11 cellular contexts compared by ENCODE assay signal in genomic region chr3:180329187-180329586, GRCh38.
A peak's percentile ranks its signal among the peaks of the same experiment; 100 is the strongest.
DNase-seq lines count a peak whose midpoint lies in the region; ATAC-seq, FAIRE-seq and TF ChIP-seq lines count a peak whose summit lies in the region.
"Had no signal": no experiment of that assay in that cellular context is flagged by ENCODE, and none has a peak within 500 bp of the region (broad histone marks: within the 10 kb centered on the region; RNA-seq: fewer than 3 reads in every experiment).

No MANE protein-coding gene starts in this region.

- 5% methylated on average over 3 of the region's 3 CpGs for WGBS in HepG2 (ENCODE audit: low lambda C conversion rate)

- H3K4me1 ChIP-seq in HepG2 (ENCODE audit: insufficient read depth, low read length), result no peaks in the 10 kb centered on the region

- H3K9ac ChIP-seq in HepG2 (ENCODE audit: insufficient read depth, low read depth, low read length), result no peak overlapping the region

- no peak overlapping the region for H2AFZ ChIP-seq in HepG2 (ENCODE audit: low read length)

- no peaks in the 10 kb centered on the region; a peak in 1 of 5 replicates for H3K27me3 ChIP-seq in HepG2 (ENCODE audit: control insufficient read depth in 1 of 2, insufficient read depth in 2 of 2, low read length in 2 of 2)

- no peak overlapping the region for H3K27ac ChIP-seq in HepG2 (ENCODE audit: extremely low read length, insufficient read depth, low read length)
- H3K27ac ChIP-seq: HL-60 had no signal

- FAIRE-seq in GM19239 (lab: Jason Lieb, UNC) (peak; percentile 95), HepG2 (lab: Jason Lieb, UNC) (no peak)

- no peak for TF ChIP-seq EP300 in HepG2 (IDR thresholded peaks at IDR 0.05; ENCODE audit: low read depth in 2 of 2, low read length in 2 of 2)
- TF ChIP-seq EP300 in HepG2 (CRISPR knock-in tag; IDR thresholded peaks at IDR 0.05; ENCODE audit: borderline replicate concordance), result no peak

- TF ChIP-seq RAD21 in HepG2 (CRISPR knock-in tag; IDR thresholded peaks at IDR 0.05), result no peak

- POLR2A ChIA-PET in HepG2 (lab: Yijun Ruan, JAX), result no interaction called here

- no peaks in the 10 kb centered on the region for H3K79me2 ChIP-seq in HepG2 (ENCODE audit: insufficient read depth, low read length)

- no peaks in the 10 kb centered on the region for H3K9me3 ChIP-seq in HepG2 (ENCODE audit: low read length)

- TF ChIP-seq CTCF in GM12864 (IDR thresholded peaks at IDR 0.05; ENCODE audit: low read depth, low read length, missing control alignments) (peak; percentile 27), HepG2 (CRISPR knock-in tag; IDR thresholded peaks at IDR 0.05) (no peak), omental fat pad (IDR thresholded peaks at IDR 0.05) (no peak)

- H4K20me1 ChIP-seq in HepG2 (ENCODE audit: insufficient read depth, low read length), result no peaks in the 10 kb centered on the region

- no TSS peak for BruUV-seq in HepG2 (replicated peaks; lab: Mats Ljungman, UMichigan)

- intact Hi-C loops in HepG2 (cut with micrococcal nuclease; ENCODE audit: unreplicated experiment), result no loop called here

- peak; percentile 87 for ATAC-seq in HG02610 (IDR thresholded peaks at IDR 0.05; ENCODE audit: unreplicated experiment)
- peak; percentile 86 for ATAC-seq in HG03354 (IDR thresholded peaks at IDR 0.05; ENCODE audit: poor library complexity, severe bottlenecking, unreplicated experiment)
- no peak for ATAC-seq in HepG2
- no peak for ATAC-seq in omental fat pad (ENCODE audit: low FRiP score)

- no peak overlapping the region for H3K4me2 ChIP-seq in HepG2 (ENCODE audit: low read depth, low read length)

- TF ChIP-seq POLR2A in HepG2 (IDR thresholded peaks at IDR 0.05; ENCODE audit: insufficient read depth in 1 of 2, low read depth in 2 of 2, low read length in 2 of 2), result no peak

- in situ Hi-C loops in HepG2 (cut with HindIII; ENCODE audit: extremely low pct_ligation_motif_present, low pct_unique_long_range_greater_than_20kb), result no loop called here

- no peaks in the 10 kb centered on the region for H3K36me3 ChIP-seq in HepG2 (replicated peaks in 1 of 2; ENCODE audit: control insufficient read depth in 1 of 2, insufficient read depth in 2 of 2, low read length in 2 of 2)

- CTCF ChIA-PET in HepG2 (lab: Yijun Ruan, JAX; ENCODE audit: low intra/inter-chr PET ratio, low total read pairs), result no interaction called here

- no peak for DNase-seq in GM12864 (ENCODE audit: low read depth)
- peak; percentile 19 for DNase-seq in GM19239 (ENCODE audit: insufficient read length, low spot score)
- no peak for DNase-seq in HepG2 (ENCODE audit: low spot score)
- no peak for DNase-seq in NCI-H748 treated with DMSO at 0.1 percent for 48 hours (lab: John Stamatoyannopoulos, UW)
- DNase-seq in omental fat pad (ENCODE audit: low spot score), result no peak
- no peak for DNase-seq in nucleus accumbens (lab: John Stamatoyannopoulos, UW)
- DNase-seq: ACHN, NCI-H1417 had no signal

- no peak overlapping the region for H3K4me3 ChIP-seq in GM12864 (ENCODE audit: low read depth, low read length)
- H3K4me3 ChIP-seq in HepG2 (replicated peaks in 1 of 3; ENCODE audit: insufficient read depth in 1 of 3, low read depth in 2 of 3, low read length in 3 of 3), result no peak overlapping the region

TF ChIP-seq in HepG2, 621 proteins besides CTCF, POLR2A, EP300 and RAD21:
- TF ChIP-seq ZNF34 (CRISPR knock-in tag; IDR thresholded peaks at IDR 0.05; ENCODE audit: borderline replicate concordance), result no peak
- TF ChIP-seq ZFAT (CRISPR knock-in tag; conservative IDR thresholded peaks at IDR 0.05), result no peak
- TF ChIP-seq ZBTB3 (CRISPR knock-in tag; IDR thresholded peaks at IDR 0.05; ENCODE audit: borderline replicate concordance, low read depth), result no peak
- TF ChIP-seq ZNF619 (CRISPR knock-in tag; IDR thresholded peaks at IDR 0.05), result no peak
- TF ChIP-seq ZNF235 (CRISPR knock-in tag; IDR thresholded peaks at IDR 0.05; ENCODE audit: borderline replicate concordance), result no peak
- TF ChIP-seq, protein P1, sequence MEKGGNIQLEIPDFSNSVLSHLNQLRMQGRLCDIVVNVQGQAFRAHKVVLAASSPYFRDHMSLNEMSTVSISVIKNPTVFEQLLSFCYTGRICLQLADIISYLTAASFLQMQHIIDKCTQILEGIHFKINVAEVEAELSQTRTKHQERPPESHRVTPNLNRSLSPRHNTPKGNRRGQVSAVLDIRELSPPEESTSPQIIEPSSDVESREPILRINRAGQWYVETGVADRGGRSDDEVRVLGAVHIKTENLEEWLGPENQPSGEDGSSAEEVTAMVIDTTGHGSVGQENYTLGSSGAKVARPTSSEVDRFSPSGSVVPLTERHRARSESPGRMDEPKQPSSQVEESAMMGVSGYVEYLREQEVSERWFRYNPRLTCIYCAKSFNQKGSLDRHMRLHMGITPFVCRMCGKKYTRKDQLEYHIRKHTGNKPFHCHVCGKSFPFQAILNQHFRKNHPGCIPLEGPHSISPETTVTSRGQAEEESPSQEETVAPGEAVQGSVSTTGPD (CRISPR knock-in tag; IDR thresholded peaks at IDR 0.05), result no peak
- TF ChIP-seq NKX3-1 (CRISPR knock-in tag; IDR thresholded peaks at IDR 0.05), result no peak

Comparison
In these comparisons a context has a peak if more than half of its experiments do, and no peak if none do; other contexts are left out.
1. ATAC-seq: peak in HG02610 (single experiment) and HG03354 (single experiment); none in HepG2 (single experiment) and omental fat pad (single experiment).